ENCODE assay signal across 16 cellular contexts in genomic region chr14:52848626-52849025, GRCh38.
"Had no signal": no experiment of that assay in that cellular context is flagged by ENCODE, and none has a peak within 500 bp of the region (broad histone marks: within the 10 kb centered on the region; RNA-seq: fewer than 3 reads in every experiment).

No MANE protein-coding gene starts in this region.

- H3K9me3 ChIP-seq: tibial nerve, uterus had no signal

- H3K4me2 ChIP-seq: hepatocyte had no signal

- H3K36me3 ChIP-seq: brain microvascular endothelial cell, tibial nerve, uterus had no signal

- H3K4me1 ChIP-seq: uterus had no signal

- H3K9me3 Mint-ChIP-seq: activated T-helper 1 cell treated with anti-CD3 and anti-CD28 coated beads, Interleukin-12 subunit alpha, Interleukin-12 subunit beta, Interleukin-2, Interleukin-4 antibody, amounts not matched to agents 30 ng/mL and 10 ng/mL and 1 ng/mL, durations not matched to agents 14 hours and 24 hours and 36 hours had no signal

- H3K4me3 Mint-ChIP-seq: activated naive CD8-positive, alpha-beta T cell treated with anti-CD3 and anti-CD28 coated beads, Interleukin-2, amount 10 ng/mL, durations not matched to agents 7 days and 5 days; activated T-helper 1 cell treated with anti-CD3 and anti-CD28 coated beads, Interleukin-12 subunit alpha, Interleukin-12 subunit beta, Interleukin-2, Interleukin-4 antibody, amounts not matched to agents 30 ng/mL and 10 ng/mL and 1 ng/mL, durations not matched to agents 14 hours and 24 hours and 36 hours; naive B cell had no signal

- H3K27me3 Mint-ChIP-seq: activated naive CD8-positive, alpha-beta T cell treated with anti-CD3 and anti-CD28 coated beads, Interleukin-2, amount 10 ng/mL, durations not matched to agents 7 days and 5 days; naive B cell had no signal

- H3K79me2 ChIP-seq: hepatocyte had no signal

- H2AFZ ChIP-seq: hepatocyte had no signal

- DNase-seq: activated CD4-positive, CD25-positive, alpha-beta regulatory T cell treated with anti-CD3 and anti-CD28 coated beads, Interleukin-2, amount 50 U/mL, for 72 hours; activated naive CD4-positive, alpha-beta T cell; activated naive CD8-positive, alpha-beta T cell treated with anti-CD3 and anti-CD28 coated beads, Interleukin-2, amount 10 ng/mL, durations not matched to agents 7 days and 5 days; brain microvascular endothelial cell; cerebellar nuclear complex; dermis blood vessel endothelial cell; islet precursor cell; naive B cell; stimulated activated CD4-positive, alpha-beta T cell treated with anti-CD3 and anti-CD28 coated beads, Interleukin-4, amount 100 ng/mL, for 24 hours; stimulated activated naive CD4-positive, alpha-beta T cell; substantia nigra; T-helper 9 cell; uterus had no signal

- H3K27me3 ChIP-seq: brain microvascular endothelial cell, hepatocyte, tibial nerve, uterus had no signal

- H3K4me1 Mint-ChIP-seq: naive B cell had no signal

- H3K36me3 Mint-ChIP-seq: activated naive CD8-positive, alpha-beta T cell treated with anti-CD3 and anti-CD28 coated beads, Interleukin-2, amount 10 ng/mL, durations not matched to agents 7 days and 5 days; naive B cell had no signal

- H3K27ac Mint-ChIP-seq: activated naive CD8-positive, alpha-beta T cell treated with anti-CD3 and anti-CD28 coated beads, Interleukin-2, amount 10 ng/mL, durations not matched to agents 7 days and 5 days; activated T-helper 1 cell treated with anti-CD3 and anti-CD28 coated beads, Interleukin-12 subunit alpha, Interleukin-12 subunit beta, Interleukin-2, Interleukin-4 antibody, amounts not matched to agents 30 ng/mL and 10 ng/mL and 1 ng/mL, durations not matched to agents 14 hours and 24 hours and 36 hours; naive B cell had no signal

- H3K27ac ChIP-seq: brain microvascular endothelial cell, hepatocyte, tibial nerve, uterus had no signal

- H3K4me3 ChIP-seq: hepatocyte, tibial nerve, uterus had no signal
